ENCODE assay signal across 13 cellular contexts in genomic region chr12:67394600-67394999, GRCh38.
DNase-seq lines count a peak whose midpoint lies in the region; FAIRE-seq and TF ChIP-seq lines count a peak whose summit lies in the region.
"Had no signal": no experiment of that assay in that cellular context is flagged by ENCODE, and none has a peak within 500 bp of the region (broad histone marks: within the 10 kb centered on the region; RNA-seq: fewer than 3 reads in every experiment).

No MANE protein-coding gene starts in this region.

- no peaks in the 10 kb centered on the region for H4K20me1 ChIP-seq in neural progenitor cell (ENCODE audit: low read depth)

- H2AFZ ChIP-seq in neural progenitor cell (replicated peaks), result no peak overlapping the region

- H3K9me3 ChIP-seq in adipocyte (ENCODE audit: control insufficient read depth, low read length) (no peaks in the 10 kb centered on the region), neural progenitor cell (ENCODE audit: low read depth) (no peaks in the 10 kb centered on the region)

- H3K27me3 Mint-ChIP-seq in neural progenitor cell (ENCODE audit: insufficient read depth, low read depth), result no peaks in the 10 kb centered on the region

- no peak overlapping the region for H3K4me2 ChIP-seq in neural progenitor cell

- H3K4me1 Mint-ChIP-seq in neural progenitor cell, result peaks cover 5% of the 10 kb centered on the region
- H3K4me1 Mint-ChIP-seq: B cell had no signal

- no peak overlapping the region for H3K9ac ChIP-seq in adipocyte (ENCODE audit: low read length)
- H3K9ac ChIP-seq in neural progenitor cell, result no peak overlapping the region

- H3K36me3 ChIP-seq in adipocyte (ENCODE audit: control insufficient read depth, insufficient read depth, low read length, severe bottlenecking), result no peaks in the 10 kb centered on the region
- H3K36me3 ChIP-seq in neural progenitor cell, result no peaks in the 10 kb centered on the region

- TF ChIP-seq CTCF in AG09319 (IDR thresholded peaks at IDR 0.05; ENCODE audit: low read depth, low read length), result peak; percentile 36
- TF ChIP-seq CTCF in fibroblast of the aortic adventitia (IDR thresholded peaks at IDR 0.05; ENCODE audit: insufficient read depth, low read length), result peak; percentile 65
- TF ChIP-seq CTCF in neural progenitor cell (IDR thresholded peaks at IDR 0.05), result peak; percentile 5

- peak; percentile 8 for DNase-seq in AG09319 (ENCODE audit: extremely low read depth, low read depth)
- DNase-seq in adipocyte (ENCODE audit: low read depth), result peak; percentile 27
- DNase-seq in fibroblast of the aortic adventitia (ENCODE audit: low read depth), result peak; percentile 80
- peak; percentile 45 for DNase-seq in neural progenitor cell (ENCODE audit: low spot score)
- DNase-seq in SHP77 treated with DMSO at 0.1 percent for 48 hours (lab: John Stamatoyannopoulos, UW), result no peak
- DNase-seq in GM19240 (ENCODE audit: insufficient read length, low spot score), result no peak
- no peak for DNase-seq in NCI-H345 (lab: John Stamatoyannopoulos, UW)
- DNase-seq in GM12891 (ENCODE audit: insufficient read length, low spot score), result no peak
- DNase-seq: activated effector memory CD4-positive, alpha-beta T cell treated with anti-CD3 and anti-CD28 coated beads, Interleukin-2, amount 50 U/mL, for 16 hours; midbrain; NCI-H526 treated with DMSO at 0.1 percent for 48 hours; stimulated activated CD4-positive, alpha-beta T cell treated with anti-CD3 and anti-CD28 coated beads, Interleukin-4, amount 100 ng/mL, for 4 hours had no signal

- no peak overlapping the region for H3K27ac Mint-ChIP-seq in neural progenitor cell
- H3K27ac Mint-ChIP-seq: B cell had no signal

- H3K79me2 ChIP-seq in neural progenitor cell (ENCODE audit: low read depth), result no peaks in the 10 kb centered on the region

- no peak for FAIRE-seq in GM12891 (lab: Jason Lieb, UNC)

- H3K4me3 Mint-ChIP-seq in neural progenitor cell, result no peak overlapping the region
- H3K4me3 Mint-ChIP-seq: B cell had no signal

- no peaks in the 10 kb centered on the region for H3K36me3 Mint-ChIP-seq in neural progenitor cell

- no peak for TF ChIP-seq POLR2A in GM12891 (IDR thresholded peaks at IDR 0.05; ENCODE audit: low read depth, low read length)

- H3K4me3 ChIP-seq in adipocyte (ENCODE audit: low read length) (no peak overlapping the region), fibroblast of the aortic adventitia (ENCODE audit: low read depth, low read length) (no peak overlapping the region), neural progenitor cell (no peak overlapping the region)

- H3K4me1 ChIP-seq in adipocyte (ENCODE audit: control insufficient read depth, insufficient read depth, low read length) (peaks cover 12% of the 10 kb centered on the region), neural progenitor cell (peaks cover 8% of the 10 kb centered on the region)

- no peaks in the 10 kb centered on the region for H3K27me3 ChIP-seq in adipocyte (replicated peaks; ENCODE audit: control insufficient read depth, insufficient read depth, low read length)
- no peaks in the 10 kb centered on the region for H3K27me3 ChIP-seq in neural progenitor cell

- no peak overlapping the region for H3K27ac ChIP-seq in neural progenitor cell

- no peaks in the 10 kb centered on the region for H3F3A ChIP-seq in neural progenitor cell (ENCODE audit: low read depth)

- no peaks in the 10 kb centered on the region for H3K9me3 Mint-ChIP-seq in neural progenitor cell

TF ChIP-seq in GM12891, 5 proteins besides CTCF, POLR2A, EP300 and RAD21:
- no peak for TF ChIP-seq POLR2AphosphoS5 (IDR thresholded peaks at IDR 0.05; ENCODE audit: low read depth, low read length)
- TF ChIP-seq SPI1 (IDR thresholded peaks at IDR 0.05; ENCODE audit: low read depth, low read length), result no peak
- TF ChIP-seq TAF1 (IDR thresholded peaks at IDR 0.05; ENCODE audit: low read depth, low read length), result no peak
- no peak for TF ChIP-seq POU2F2 (IDR thresholded peaks at IDR 0.05; ENCODE audit: low read depth, low read length)
- TF ChIP-seq PAX5 (IDR thresholded peaks at IDR 0.05; ENCODE audit: insufficient read depth, low read length, severe bottlenecking), result no peak

Comparison
In these comparisons a context has a peak if more than half of its experiments do, and no peak if none do; other contexts are left out.
1. DNase-seq: peak in AG09319 (single experiment), adipocyte (single experiment), fibroblast of the aortic adventitia (single experiment) and neural progenitor cell (single experiment); none in SHP77 treated with DMSO at 0.1 percent for 48 hours (single experiment), GM19240 (single experiment), NCI-H345 (single experiment) and GM12891 (single experiment).
2. CTCF ChIP-seq: peak in every context shown above with its lines; median percentile 65 in fibroblast of the aortic adventitia; 36 in AG09319; 5 in neural progenitor cell.